Comparison of ENCODE assay signal across 8 cellular contexts in the genomic region with DNA sequence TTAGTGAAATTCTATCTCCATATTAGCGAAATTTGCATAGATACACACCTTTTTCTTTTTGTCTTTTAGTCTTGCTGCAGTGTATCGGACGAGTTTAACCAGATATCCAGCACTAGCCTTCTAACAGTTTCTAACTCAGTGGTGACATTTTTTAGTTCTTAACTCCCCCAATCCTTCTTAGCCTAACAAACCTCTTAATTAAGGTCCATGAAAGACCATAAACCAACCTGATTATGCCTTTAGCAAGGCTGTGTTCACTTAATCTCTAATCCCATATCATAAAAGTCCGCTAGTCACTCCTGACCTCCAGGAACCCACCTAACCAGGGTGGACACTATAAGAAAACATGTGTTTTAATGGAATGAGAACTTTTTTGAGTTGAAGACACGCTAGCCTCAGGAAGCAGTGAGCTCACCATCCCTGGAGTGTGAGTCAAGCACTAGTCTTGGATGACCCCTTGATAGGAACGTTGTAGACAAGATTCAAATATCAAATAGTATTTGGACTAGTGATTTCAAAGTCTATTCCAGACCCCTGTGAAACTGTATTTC. TPM values are rescaled to one million over a fixed set of nuclear protein-coding genes. Genes with fewer than 3 reads are reported as not detected.
DNase-seq lines count a peak whose midpoint lies in the region; ATAC-seq and FAIRE-seq lines count a peak whose summit lies in the region.

No MANE protein-coding gene starts in this region.

- H3K4me1 Mint-ChIP-seq in CD4-positive, alpha-beta memory T cell, result peaks cover 30 to 61% (median 36%) of the 10 kb centered on the region in 4 donors
- H3K4me1 Mint-ChIP-seq in activated T-helper 1 cell treated with anti-CD3 and anti-CD28 coated beads, Interleukin-12 subunit alpha, Interleukin-12 subunit beta, Interleukin-2, Interleukin-4 antibody, amounts not matched to agents 30 ng/mL and 10 ng/mL and 1 ng/mL, durations not matched to agents 14 hours and 24 hours and 36 hours (ENCODE audit: low read depth), result peaks cover 50% of the 10 kb centered on the region
- H3K4me1 Mint-ChIP-seq in stimulated activated effector memory CD8-positive, alpha-beta T cell treated with anti-CD3 and anti-CD28 coated beads, Interleukin-12 subunit alpha, Interleukin-12 subunit beta, amount 100 ng/mL, for 72 hours, result peaks cover 44% of the 10 kb centered on the region

- POLR2A ChIA-PET in CD4-positive, alpha-beta memory T cell (lab: Charles Lee; ENCODE audit: partially characterized antibody), result interaction anchor here (1.2 to 19.2 kb wide), 8 partner anchors 11 to 377 kb away, joined by 4 to 1446 read pairs (median 12); partner anchors contain the start of genes BORCS5, CDKN1B, GPR19 and MANSC1

- peak overlapping the region; percentile 92 to 99 (median 97) for H3K27ac Mint-ChIP-seq in CD4-positive, alpha-beta memory T cell
- peak overlapping the region; percentile 93 for H3K27ac Mint-ChIP-seq in activated T-helper 1 cell treated with anti-CD3 and anti-CD28 coated beads, Interleukin-12 subunit alpha, Interleukin-12 subunit beta, Interleukin-2, Interleukin-4 antibody, amounts not matched to agents 30 ng/mL and 10 ng/mL and 1 ng/mL, durations not matched to agents 14 hours and 24 hours and 36 hours
- H3K27ac Mint-ChIP-seq in stimulated activated effector memory CD8-positive, alpha-beta T cell treated with anti-CD3 and anti-CD28 coated beads, Interleukin-12 subunit alpha, Interleukin-12 subunit beta, amount 100 ng/mL, for 72 hours, result peak overlapping the region; percentile 100

- no peak for DNase-seq in CD4-positive, alpha-beta memory T cell
- peak; percentile 52 for DNase-seq in HTR-8/SVneo (ENCODE audit: insufficient read length, low spot score)
- DNase-seq in activated T-helper 1 cell treated with anti-CD3 and anti-CD28 coated beads, Interleukin-12 subunit alpha, Interleukin-12 subunit beta, Interleukin-2, Interleukin-4 antibody, amounts not matched to agents 30 ng/mL and 10 ng/mL and 1 ng/mL, durations not matched to agents 14 hours and 24 hours and 36 hours (ENCODE audit: low spot score), result no peak
- DNase-seq in stimulated activated effector memory CD8-positive, alpha-beta T cell treated with anti-CD3 and anti-CD28 coated beads, Interleukin-12 subunit alpha, Interleukin-12 subunit beta, amount 100 ng/mL, for 72 hours (ENCODE audit: low spot score in 2 of 2), result no peak
- DNase-seq in frontal cortex (ENCODE audit: low spot score in 2 of 2), result no peak
- no peak for DNase-seq in caudate nucleus (lab: John Stamatoyannopoulos, UW)

- ATAC-seq in stimulated activated effector memory CD8-positive, alpha-beta T cell treated with anti-CD3 and anti-CD28 coated beads, Interleukin-12 subunit alpha, Interleukin-12 subunit beta, amount 100 ng/mL, for 72 hours, result no peak
- ATAC-seq in HG03039 (IDR thresholded peaks at IDR 0.05; ENCODE audit: unreplicated experiment), result no peak

- no peaks in the 10 kb centered on the region for H3K27me3 ChIP-seq in CD4-positive, alpha-beta memory T cell (ENCODE audit: insufficient read depth, low read length)

- peak overlapping the region; percentile 66 to 79 for H3K4me3 ChIP-seq in CD4-positive, alpha-beta memory T cell (ENCODE audit: low read length in 2 of 2)
- peak overlapping the region; percentile 78 for H3K4me3 ChIP-seq in iPS-11a (ENCODE audit: low read depth, low read length)

- intact Hi-C loops in CD4-positive, alpha-beta memory T cell (cut with micrococcal nuclease), result loop anchor here (5.0 to 10.0 kb wide), 3 partner anchors 244 to 1658 kb away; no protein-coding TSS in a partner anchor
- intact Hi-C loops in activated T-helper 1 cell treated with anti-CD3 and anti-CD28 coated beads, Interleukin-12 subunit alpha, Interleukin-12 subunit beta, Interleukin-2, Interleukin-4 antibody, amounts not matched to agents 30 ng/mL and 10 ng/mL and 1 ng/mL, durations not matched to agents 14 hours and 24 hours and 36 hours (cut with micrococcal nuclease), result loop anchor here (2.0 to 5.0 kb wide), 2 partner anchors 60 to 1074 kb away; no protein-coding TSS in a partner anchor

- CTCF ChIA-PET in CD4-positive, alpha-beta memory T cell (lab: Charles Lee; ENCODE audit: partially characterized antibody), result interaction anchor here (1.3 to 8.0 kb wide), 4 partner anchors 10 to 377 kb away, joined by 3 to 104 read pairs (median 5); partner anchors contain the start of gene MANSC1

- peak overlapping the region; percentile 89 to 96 (median 94) for H3K4me3 Mint-ChIP-seq in CD4-positive, alpha-beta memory T cell
- H3K4me3 Mint-ChIP-seq in activated T-helper 1 cell treated with anti-CD3 and anti-CD28 coated beads, Interleukin-12 subunit alpha, Interleukin-12 subunit beta, Interleukin-2, Interleukin-4 antibody, amounts not matched to agents 30 ng/mL and 10 ng/mL and 1 ng/mL, durations not matched to agents 14 hours and 24 hours and 36 hours, result peak overlapping the region; percentile 90
- peak overlapping the region; percentile 79 for H3K4me3 Mint-ChIP-seq in stimulated activated effector memory CD8-positive, alpha-beta T cell treated with anti-CD3 and anti-CD28 coated beads, Interleukin-12 subunit alpha, Interleukin-12 subunit beta, amount 100 ng/mL, for 72 hours

- peaks cover 8 to 36% of the 10 kb centered on the region in 2 donors for H3K36me3 Mint-ChIP-seq in CD4-positive, alpha-beta memory T cell
- H3K36me3 Mint-ChIP-seq in activated T-helper 1 cell treated with anti-CD3 and anti-CD28 coated beads, Interleukin-12 subunit alpha, Interleukin-12 subunit beta, Interleukin-2, Interleukin-4 antibody, amounts not matched to agents 30 ng/mL and 10 ng/mL and 1 ng/mL, durations not matched to agents 14 hours and 24 hours and 36 hours (ENCODE audit: low read depth), result peaks cover 23% of the 10 kb centered on the region
- H3K36me3 Mint-ChIP-seq in stimulated activated effector memory CD8-positive, alpha-beta T cell treated with anti-CD3 and anti-CD28 coated beads, Interleukin-12 subunit alpha, Interleukin-12 subunit beta, amount 100 ng/mL, for 72 hours, result peaks cover 97% of the 10 kb centered on the region

- H3K9me3 ChIP-seq in CD4-positive, alpha-beta memory T cell (ENCODE audit: control insufficient read depth in 1 of 2, low read length in 2 of 2), result no peaks in the 10 kb centered on the region

- H3K27ac ChIP-seq in CD4-positive, alpha-beta memory T cell (ENCODE audit: low read depth, low read length), result peak overlapping the region; percentile 95
- H3K27ac ChIP-seq in caudate nucleus (ENCODE audit: low read depth, low read length), result no peak overlapping the region

- H3K9me3 Mint-ChIP-seq in CD4-positive, alpha-beta memory T cell, result peaks cover 0 to 7% (median 0%) of the 10 kb centered on the region in 8 donors
- H3K9me3 Mint-ChIP-seq in activated T-helper 1 cell treated with anti-CD3 and anti-CD28 coated beads, Interleukin-12 subunit alpha, Interleukin-12 subunit beta, Interleukin-2, Interleukin-4 antibody, amounts not matched to agents 30 ng/mL and 10 ng/mL and 1 ng/mL, durations not matched to agents 14 hours and 24 hours and 36 hours, result no peaks in the 10 kb centered on the region
- no peaks in the 10 kb centered on the region for H3K9me3 Mint-ChIP-seq in stimulated activated effector memory CD8-positive, alpha-beta T cell treated with anti-CD3 and anti-CD28 coated beads, Interleukin-12 subunit alpha, Interleukin-12 subunit beta, amount 100 ng/mL, for 72 hours

- H3K36me3 ChIP-seq in CD4-positive, alpha-beta memory T cell (ENCODE audit: insufficient read depth, low read length), result peaks cover 2% of the 10 kb centered on the region

- no peak for FAIRE-seq in HTR-8/SVneo (lab: Jason Lieb, UNC)
- FAIRE-seq in frontal cortex (lab: Jason Lieb, UNC), result no peak

- peaks cover 44% of the 10 kb centered on the region for H3K4me1 ChIP-seq in CD4-positive, alpha-beta memory T cell (ENCODE audit: insufficient read depth, low read length)

- peaks cover 0 to 1% of the 10 kb centered on the region in 2 donors for H3K27me3 Mint-ChIP-seq in CD4-positive, alpha-beta memory T cell
- H3K27me3 Mint-ChIP-seq in activated T-helper 1 cell treated with anti-CD3 and anti-CD28 coated beads, Interleukin-12 subunit alpha, Interleukin-12 subunit beta, Interleukin-2, Interleukin-4 antibody, amounts not matched to agents 30 ng/mL and 10 ng/mL and 1 ng/mL, durations not matched to agents 14 hours and 24 hours and 36 hours (ENCODE audit: insufficient read depth), result peaks cover 3% of the 10 kb centered on the region

RNA-seq across cellular contexts. Expression of gene CDKN1B, which starts 9.4 kb away (rescaled TPM):
- 100 to 1,000 TPM; 232 to 238 TPM for total RNA-seq in CD4-positive, alpha-beta memory T cell
- polyA plus RNA-seq in CD4-positive, alpha-beta memory T cell, result 10 to 100 TPM; 12.5 to 14.5 TPM
- total RNA-seq in activated T-helper 1 cell treated with anti-CD3 and anti-CD28 coated beads, Interleukin-12 subunit alpha, Interleukin-12 subunit beta, Interleukin-2, Interleukin-4 antibody, amounts not matched to agents 30 ng/mL and 10 ng/mL and 1 ng/mL, durations not matched to agents 14 hours and 24 hours and 36 hours, result 54.8 and 61.9 TPM in 2 replicates
- total RNA-seq in frontal cortex, result 151 TPM

RNA-seq across cellular contexts. Expression of gene GPR19, which starts 30.6 kb away (rescaled TPM):
- 1 to 10 TPM; 3.4 to 4.4 TPM for total RNA-seq in CD4-positive, alpha-beta memory T cell
- polyA plus RNA-seq in CD4-positive, alpha-beta memory T cell, result 1 to 10 TPM in 1 of 2 donors, under 1 TPM in 1; 0.55 to 1.2 TPM
- total RNA-seq in activated T-helper 1 cell treated with anti-CD3 and anti-CD28 coated beads, Interleukin-12 subunit alpha, Interleukin-12 subunit beta, Interleukin-2, Interleukin-4 antibody, amounts not matched to agents 30 ng/mL and 10 ng/mL and 1 ng/mL, durations not matched to agents 14 hours and 24 hours and 36 hours, result 7.9 and 8.9 TPM in 2 replicates
- 32.2 TPM for total RNA-seq in frontal cortex

RNA-seq across cellular contexts. Expression of gene APOLD1, which starts 58.8 kb away (rescaled TPM):
- total RNA-seq in CD4-positive, alpha-beta memory T cell, result 1 to 10 TPM; 2.7 to 4.3 TPM
- polyA plus RNA-seq in CD4-positive, alpha-beta memory T cell, result 1 to 10 TPM in 1 of 2 donors, under 1 TPM in 1; 0.38 to 1.1 TPM
- 4.0 and 4.8 TPM in 2 replicates for total RNA-seq in activated T-helper 1 cell treated with anti-CD3 and anti-CD28 coated beads, Interleukin-12 subunit alpha, Interleukin-12 subunit beta, Interleukin-2, Interleukin-4 antibody, amounts not matched to agents 30 ng/mL and 10 ng/mL and 1 ng/mL, durations not matched to agents 14 hours and 24 hours and 36 hours
- 20.0 TPM for total RNA-seq in frontal cortex
